Comparison of ENCODE assay signal across 14 cellular contexts in genomic region chr12:50932787-50933280, GRCh38. TPM values are rescaled to one million over a fixed set of nuclear protein-coding genes. Genes with fewer than 3 reads are reported as not detected.
DNase-seq lines count a peak whose midpoint lies in the region; ATAC-seq and TF ChIP-seq lines count a peak whose summit lies in the region.
"Had no signal": no experiment of that assay in that cellular context is flagged by ENCODE, and none has a peak within 500 bp of the region (broad histone marks: within the 10 kb centered on the region; RNA-seq: fewer than 3 reads in every experiment).

No MANE protein-coding gene starts in this region.

- no peak for TF ChIP-seq CTCF in choroid plexus epithelial cell (conservative IDR thresholded peaks at IDR 0.05; ENCODE audit: low read depth, low read length)
- TF ChIP-seq CTCF in neural crest cell (conservative IDR thresholded peaks at IDR 0.05), result no peak
- no peak for TF ChIP-seq CTCF in vagina (IDR thresholded peaks at IDR 0.05)

- H3K36me3 Mint-ChIP-seq in neural crest cell (ENCODE audit: low read depth), result no peaks in the 10 kb centered on the region

- no peak overlapping the region for H3K4me3 Mint-ChIP-seq in stimulated activated naive CD8-positive, alpha-beta T cell treated with anti-CD3 and anti-CD28 coated beads, Interleukin-15, amount 100 ng/mL, for 72 hours
- no peak overlapping the region for H3K4me3 Mint-ChIP-seq in neural crest cell

- H3K36me3 ChIP-seq in vagina, result peaks cover 0 to 20% of the 10 kb centered on the region in 2 donors
- H3K36me3 ChIP-seq: SJSA1 had no signal

- H3K4me1 Mint-ChIP-seq in stimulated activated naive CD8-positive, alpha-beta T cell treated with anti-CD3 and anti-CD28 coated beads, Interleukin-15, amount 100 ng/mL, for 72 hours, result peaks cover 11% of the 10 kb centered on the region
- H3K4me1 Mint-ChIP-seq in neural crest cell, result peaks cover 24% of the 10 kb centered on the region

- no peak overlapping the region for H3K4me3 ChIP-seq in choroid plexus epithelial cell (ENCODE audit: low read depth, low read length)
- H3K4me3 ChIP-seq in vagina, result no peak overlapping the region
- H3K4me3 ChIP-seq: SJSA1 had no signal

- DNase-seq in stimulated activated naive CD8-positive, alpha-beta T cell treated with anti-CD3 and anti-CD28 coated beads, Interleukin-15, amount 100 ng/mL, for 72 hours, result no peak
- no peak for DNase-seq in stimulated activated naive CD8-positive, alpha-beta T cell treated with anti-CD3 and anti-CD28 coated beads, Interleukin-15, Interleukin-2, amounts not matched to agents 100 U/mL and 50 U/mL, for 24 hours
- DNase-seq in choroid plexus epithelial cell (ENCODE audit: low read depth) (peak; percentile 13), neural crest cell (ENCODE audit: low read depth, low spot score) (no peak), vagina (ENCODE audit: extremely low spot score in 2 of 2) (no peak), substantia nigra (lab: John Stamatoyannopoulos, UW) (no peak), COLO668 (lab: John Stamatoyannopoulos, UW; ENCODE audit: unreplicated experiment) (no peak)
- DNase-seq: activated CD8-positive, alpha-beta memory T cell treated with anti-CD3 and anti-CD28 coated beads, Interleukin-2, amount 50 U/mL, for 48 hours; amygdala; NCI-H1436 treated with DMSO at 0.1 percent for 48 hours had no signal

- no peaks in the 10 kb centered on the region for H3K27me3 Mint-ChIP-seq in stimulated activated naive CD8-positive, alpha-beta T cell treated with anti-CD3 and anti-CD28 coated beads, Interleukin-15, amount 100 ng/mL, for 72 hours
- no peaks in the 10 kb centered on the region for H3K27me3 Mint-ChIP-seq in neural crest cell (ENCODE audit: low read depth)

- peaks cover 0 to 7% of the 10 kb centered on the region in 2 donors for H3K9me3 Mint-ChIP-seq in stimulated activated naive CD8-positive, alpha-beta T cell treated with anti-CD3 and anti-CD28 coated beads, Interleukin-15, amount 100 ng/mL, for 72 hours
- H3K9me3 Mint-ChIP-seq in neural crest cell, result peaks cover 2% of the 10 kb centered on the region

- intact Hi-C loops in vagina (cut with DNase I), result no loop called here

- peak; percentile 65 for ATAC-seq in stimulated activated naive CD8-positive, alpha-beta T cell treated with anti-CD3 and anti-CD28 coated beads, Interleukin-15, amount 100 ng/mL, for 72 hours
- ATAC-seq in stimulated activated naive CD8-positive, alpha-beta T cell treated with anti-CD3 and anti-CD28 coated beads, Interleukin-15, Interleukin-2, amounts not matched to agents 100 U/mL and 50 U/mL, for 24 hours, result no peak
- no peak for ATAC-seq in GM19328 (IDR thresholded peaks at IDR 0.05; ENCODE audit: unreplicated experiment)

- no peak for TF ChIP-seq POLR2A in vagina (IDR thresholded peaks at IDR 0.05)

- no peak overlapping the region for H3K27ac Mint-ChIP-seq in stimulated activated naive CD8-positive, alpha-beta T cell treated with anti-CD3 and anti-CD28 coated beads, Interleukin-15, amount 100 ng/mL, for 72 hours
- H3K27ac Mint-ChIP-seq in neural crest cell (ENCODE audit: unreplicated experiment), result peak overlapping the region; percentile 57

- H3K4me1 ChIP-seq in vagina, result peaks cover 78% of the 10 kb centered on the region

- no peaks in the 10 kb centered on the region for H3K9me3 ChIP-seq in vagina
- H3K9me3 ChIP-seq: SJSA1 had no signal

- peak overlapping the region; percentile 76 for H3K27ac ChIP-seq in vagina
- no peak overlapping the region for H3K27ac ChIP-seq in substantia nigra (ENCODE audit: low read depth, low read length, poor library complexity, severe bottlenecking)
- H3K27ac ChIP-seq: SJSA1, VCaP had no signal

- no peaks in the 10 kb centered on the region for H3K27me3 ChIP-seq in vagina
- H3K27me3 ChIP-seq: SJSA1 had no signal

RNA-seq across cellular contexts. Expression of gene HIGD1C, which starts 19.5 kb away (rescaled TPM):
- total RNA-seq in neural crest cell (not detected in 2 replicates), vagina (not detected)
- total RNA-seq: H4, SJSA1 had no signal
